Comparison of ENCODE assay signal across 7 cellular contexts in the genomic region with DNA sequence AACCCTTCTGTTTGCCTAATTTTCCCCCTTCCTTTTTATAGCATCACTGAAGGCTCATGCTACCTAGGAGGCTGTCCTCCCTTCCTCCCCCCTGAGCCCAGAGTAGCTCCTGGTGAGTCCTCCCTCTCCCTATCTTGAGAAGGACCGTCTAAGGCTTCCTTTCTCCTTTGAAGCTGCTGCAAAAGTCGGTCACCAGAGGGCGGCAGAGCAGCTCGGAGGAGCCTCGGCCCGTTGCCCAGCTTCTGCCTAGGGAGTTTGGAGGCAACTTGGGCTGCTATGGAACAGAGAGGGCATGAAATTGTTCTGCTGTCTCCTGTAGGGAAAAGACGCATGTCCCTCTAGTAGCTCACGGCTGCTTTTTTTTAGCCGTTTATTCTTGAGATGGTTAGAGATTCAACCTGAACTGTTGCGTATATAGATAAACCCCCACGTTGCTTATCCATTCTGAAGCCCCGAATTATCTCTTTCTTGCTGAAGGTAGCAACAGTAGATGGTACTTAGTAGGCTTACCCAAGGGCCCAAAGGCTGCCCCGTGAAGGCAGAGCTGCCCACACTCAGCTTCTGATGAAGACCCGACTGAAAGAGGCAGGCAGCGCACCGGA.
A peak's percentile ranks its signal among the peaks of the same experiment; 100 is the strongest.
DNase-seq lines count a peak whose midpoint lies in the region; ATAC-seq and TF ChIP-seq lines count a peak whose summit lies in the region.

No MANE protein-coding gene starts in this region.

- no peak for ATAC-seq in GM18520 (IDR thresholded peaks at IDR 0.05; ENCODE audit: unreplicated experiment)

- H3K27ac ChIP-seq in brain microvascular endothelial cell: no peak overlapping the region

- no peaks in the 10 kb centered on the region for H3K27me3 ChIP-seq in brain microvascular endothelial cell (replicated peaks)

- H3K4me3 ChIP-seq in brain microvascular endothelial cell (ENCODE audit: low read depth, low read length): no peak overlapping the region

- DNase-seq in NCI-H146 (lab: John Stamatoyannopoulos, UW) (peak; percentile 47), UCSD-AML1 (lab: John Stamatoyannopoulos, UW; ENCODE audit: unreplicated experiment) (peak; percentile 78), brain microvascular endothelial cell (peak; percentile 53), iPS-NIHi7 (ENCODE audit: extremely low spot score) (peak; percentile 79)
- peak; percentile 74 for DNase-seq in stimulated activated CD4-positive, alpha-beta T cell treated with anti-CD3 and anti-CD28 coated beads, Interleukin-15, amount 100 ng/mL, for 24 hours

- peak; percentile 81 for TF ChIP-seq CTCF in GM12872 (IDR thresholded peaks at IDR 0.05; ENCODE audit: insufficient read depth, low read depth, low read length)
- TF ChIP-seq CTCF in brain microvascular endothelial cell (IDR thresholded peaks at IDR 0.05; ENCODE audit: low read depth, low read length, missing control alignments): peak; percentile 96

- H3K36me3 ChIP-seq in brain microvascular endothelial cell (replicated peaks): no peaks in the 10 kb centered on the region

- in situ Hi-C loops in brain microvascular endothelial cell (cut with HindIII; ENCODE audit: low pct_ligation_motif_present, low sequenced_read_pairs): no loop called here
